ENCODE assay signal across 8 cellular contexts in genomic region chr6:169724554-169725269, GRCh38. TPM values are rescaled to one million over a fixed set of nuclear protein-coding genes. Genes with fewer than 3 reads are reported as not detected.
DNase-seq lines count a peak whose midpoint lies in the region; ATAC-seq and TF ChIP-seq lines count a peak whose summit lies in the region.

No MANE protein-coding gene starts in this region.

- H3K4me3 ChIP-seq in HFF-Myc (replicated peaks; ENCODE audit: low read depth, low read length), result peak overlapping the region; percentile 59
- peak overlapping the region; percentile 86 for H3K4me3 ChIP-seq in coronary artery
- H3K4me3 ChIP-seq in liver (ENCODE audit: low read depth in 1 of 3, low read length in 3 of 3), result peak overlapping the region; percentile 44 to 98 (median 61)

- DNase-seq in GM13977 (ENCODE audit: low spot score) (peak; percentile 79), HFF-Myc (ENCODE audit: extremely low read depth, low read depth) (no peak), NCI-H128 (lab: John Stamatoyannopoulos, UW; ENCODE audit: unreplicated experiment) (peak; percentile 29), coronary artery (ENCODE audit: low spot score) (peak; percentile 77)
- peak; percentile 68 for DNase-seq in activated CD4-positive, alpha-beta T cell treated with anti-CD3 and anti-CD28 coated beads for 48 hours
- DNase-seq in stimulated activated CD4-positive, alpha-beta T cell treated with anti-CD3 and anti-CD28 coated beads, Interleukin-4, amount 100 ng/mL, for 48 hours (ENCODE audit: low read depth in 2 of 2), result peak; percentile 50 to 53

- TF ChIP-seq RAD21 in liver (IDR thresholded peaks at IDR 0.05), result no peak

- H3K9me3 ChIP-seq in liver (ENCODE audit: control insufficient read depth in 4 of 4, low read length in 3 of 4), result no peaks in the 10 kb centered on the region

- H3K27me3 ChIP-seq in liver (ENCODE audit: control insufficient read depth in 4 of 4, insufficient read depth in 4 of 4, low read length in 3 of 4), result no peaks in the 10 kb centered on the region

- in situ Hi-C loops in GM13977 (cut with MboI; ENCODE audit: low pct_unique_long_range_greater_than_20kb, low sequenced_read_pairs, unreplicated experiment), result no loop called here

- peak overlapping the region; percentile 84 to 99 for H3K27ac ChIP-seq in coronary artery
- H3K27ac ChIP-seq in liver (ENCODE audit: low read depth in 1 of 2, low read length in 2 of 2), result peak overlapping the region; percentile 95 to 98

- H3K4me1 ChIP-seq in liver (ENCODE audit: control insufficient read depth in 4 of 4, insufficient read depth in 4 of 4, low read length in 3 of 4), result peaks cover 2 to 22% (median 15%) of the 10 kb centered on the region in 4 donors

- TF ChIP-seq CTCF in GM13977 (IDR thresholded peaks at IDR 0.05; ENCODE audit: extremely low read depth, insufficient read depth, missing control alignments), result no peak
- TF ChIP-seq CTCF in HFF-Myc (IDR thresholded peaks at IDR 0.05; ENCODE audit: low read depth, low read length, missing control alignments), result no peak
- TF ChIP-seq CTCF in coronary artery (IDR thresholded peaks at IDR 0.05), result no peak
- TF ChIP-seq CTCF in liver (IDR thresholded peaks at IDR 0.05; ENCODE audit: low read depth, low read length, missing input control), result no peak

- peak overlapping the region in 1 of 2 donors; percentile 54 for H3K9ac ChIP-seq in liver (ENCODE audit: low read depth in 1 of 2, low read length in 2 of 2)

- 1% methylated on average over 85 of the region's 88 CpGs for WGBS in liver

- no peak for ATAC-seq in HG03378 (IDR thresholded peaks at IDR 0.05; ENCODE audit: unreplicated experiment)

- H3K36me3 ChIP-seq in liver (ENCODE audit: control insufficient read depth in 4 of 4, insufficient read depth in 3 of 4, low read depth in 1 of 4, low read length in 3 of 4), result no peaks in the 10 kb centered on the region

TF ChIP-seq in liver, 16 proteins besides CTCF, POLR2A, EP300 and RAD21:
- no peak for TF ChIP-seq ATF3 (IDR thresholded peaks at IDR 0.05)
- no peak for TF ChIP-seq TAF1 (conservative IDR thresholded peaks at IDR 0.05)
- no peak for TF ChIP-seq GABPA (IDR thresholded peaks at IDR 0.05 in 1 of 2, conservative IDR thresholded peaks at IDR 0.05 in 1 of 2)
- no peak for TF ChIP-seq EGR1 (IDR thresholded peaks at IDR 0.05; ENCODE audit: low read depth in 2 of 2)
- TF ChIP-seq HNF4G (IDR thresholded peaks at IDR 0.05), result no peak
- TF ChIP-seq, protein P1, sequence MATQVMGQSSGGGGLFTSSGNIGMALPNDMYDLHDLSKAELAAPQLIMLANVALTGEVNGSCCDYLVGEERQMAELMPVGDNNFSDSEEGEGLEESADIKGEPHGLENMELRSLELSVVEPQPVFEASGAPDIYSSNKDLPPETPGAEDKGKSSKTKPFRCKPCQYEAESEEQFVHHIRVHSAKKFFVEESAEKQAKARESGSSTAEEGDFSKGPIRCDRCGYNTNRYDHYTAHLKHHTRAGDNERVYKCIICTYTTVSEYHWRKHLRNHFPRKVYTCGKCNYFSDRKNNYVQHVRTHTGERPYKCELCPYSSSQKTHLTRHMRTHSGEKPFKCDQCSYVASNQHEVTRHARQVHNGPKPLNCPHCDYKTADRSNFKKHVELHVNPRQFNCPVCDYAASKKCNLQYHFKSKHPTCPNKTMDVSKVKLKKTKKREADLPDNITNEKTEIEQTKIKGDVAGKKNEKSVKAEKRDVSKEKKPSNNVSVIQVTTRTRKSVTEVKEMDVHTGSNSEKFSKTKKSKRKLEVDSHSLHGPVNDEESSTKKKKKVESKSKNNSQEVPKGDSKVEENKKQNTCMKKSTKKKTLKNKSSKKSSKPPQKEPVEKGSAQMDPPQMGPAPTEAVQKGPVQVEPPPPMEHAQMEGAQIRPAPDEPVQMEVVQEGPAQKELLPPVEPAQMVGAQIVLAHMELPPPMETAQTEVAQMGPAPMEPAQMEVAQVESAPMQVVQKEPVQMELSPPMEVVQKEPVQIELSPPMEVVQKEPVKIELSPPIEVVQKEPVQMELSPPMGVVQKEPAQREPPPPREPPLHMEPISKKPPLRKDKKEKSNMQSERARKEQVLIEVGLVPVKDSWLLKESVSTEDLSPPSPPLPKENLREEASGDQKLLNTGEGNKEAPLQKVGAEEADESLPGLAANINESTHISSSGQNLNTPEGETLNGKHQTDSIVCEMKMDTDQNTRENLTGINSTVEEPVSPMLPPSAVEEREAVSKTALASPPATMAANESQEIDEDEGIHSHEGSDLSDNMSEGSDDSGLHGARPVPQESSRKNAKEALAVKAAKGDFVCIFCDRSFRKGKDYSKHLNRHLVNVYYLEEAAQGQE (IDR thresholded peaks at IDR 0.05), result no peak
- TF ChIP-seq SP1 (IDR thresholded peaks at IDR 0.05), result no peak
- TF ChIP-seq FOXA2 (IDR thresholded peaks at IDR 0.05), result no peak
- no peak for TF ChIP-seq YY1 (IDR thresholded peaks at IDR 0.05)
- TF ChIP-seq NR2F2 (IDR thresholded peaks at IDR 0.05), result no peak
- no peak for TF ChIP-seq ZBTB33 (IDR thresholded peaks at IDR 0.05)

RNA-seq across cellular contexts. Expression of gene PHF10, which starts 0.4 kb away (rescaled TPM):
- 10 to 100 TPM; 22.6 to 25.7 TPM for total RNA-seq in liver
- 10 to 100 TPM; 10.2 to 14.7 TPM for polyA plus RNA-seq in liver

RNA-seq across cellular contexts. Expression of gene C6orf120, which starts 22.8 kb away (rescaled TPM):
- 10 to 100 TPM; 23.6 to 29.7 TPM for total RNA-seq in liver
- polyA plus RNA-seq in liver, result 10 to 100 TPM; 10.5 to 15.2 TPM

RNA-seq across cellular contexts. Expression of gene WDR27, which starts 22.9 kb away (rescaled TPM):
- total RNA-seq in liver, result 10 to 100 TPM in 1 of 2 donors, 1 to 10 TPM in 1; 7.1 to 20.1 TPM
- polyA plus RNA-seq in liver, result 1 to 10 TPM; 3.7 to 8.3 TPM

RNA-seq across cellular contexts. Expression of gene DYNLT2, which starts 26.7 kb away (rescaled TPM):
- 1 to 10 TPM in 1 of 2 donors, under 1 TPM in 1; 0.89 to 1.5 TPM for total RNA-seq in liver
- polyA plus RNA-seq in liver, result 1 to 10 TPM in 1 of 2 donors, under 1 TPM in 1; 0.37 to 2.3 TPM

RNA-seq across cellular contexts. Expression of gene ERMARD, which starts 26.7 kb away (rescaled TPM):
- total RNA-seq in liver, result 10 to 100 TPM; 11.9 to 20.7 TPM
- 10 to 100 TPM; 10.1 to 16.1 TPM for polyA plus RNA-seq in liver
